ENCODE assay signal across 10 cellular contexts in genomic region chr21:30434033-30434631, GRCh38. TPM values are rescaled to one million over a fixed set of nuclear protein-coding genes. Genes with fewer than 3 reads are reported as not detected.
DNase-seq lines count a peak whose midpoint lies in the region; ATAC-seq and TF ChIP-seq lines count a peak whose summit lies in the region.
"Had no signal": no experiment of that assay in that cellular context is flagged by ENCODE, and none has a peak within 500 bp of the region (broad histone marks: within the 10 kb centered on the region; RNA-seq: fewer than 3 reads in every experiment).

No MANE protein-coding gene starts in this region.

- no peak overlapping the region for H2AK5ac ChIP-seq in H9 (ENCODE audit: insufficient read length, low read length)

- no peak overlapping the region for H3K4me3 ChIP-seq in DND-41 (ENCODE audit: low read depth in 1 of 2, low read length in 2 of 2)
- no peak overlapping the region for H3K4me3 ChIP-seq in body of pancreas
- H3K4me3 ChIP-seq in lower lobe of right lung: no peak overlapping the region
- H3K4me3 ChIP-seq: lung, SJSA1 had no signal

- H4K5ac ChIP-seq in H9 (ENCODE audit: insufficient read length, low read depth, low read length): no peak overlapping the region

- H3K36me3 ChIP-seq in DND-41 (ENCODE audit: insufficient read depth, low read length): no peaks in the 10 kb centered on the region
- no peaks in the 10 kb centered on the region for H3K36me3 ChIP-seq in body of pancreas (replicated peaks in 1 of 2; ENCODE audit: insufficient read depth in 1 of 2, low read depth in 2 of 2)
- no peaks in the 10 kb centered on the region for H3K36me3 ChIP-seq in lower lobe of right lung
- H3K36me3 ChIP-seq: SJSA1 had no signal

- H3K27me3 Mint-ChIP-seq in H9 (ENCODE audit: low read depth): no peaks in the 10 kb centered on the region

- no peaks in the 10 kb centered on the region for H3K79me2 ChIP-seq in DND-41 (ENCODE audit: insufficient read depth, low read length)
- H3K79me2 ChIP-seq in H9 (ENCODE audit: insufficient read depth, low read length): no peaks in the 10 kb centered on the region

- peaks cover 0 to 2% of the 10 kb centered on the region in 2 experiments; a peak in 1 of 5 replicates for H3K9me3 Mint-ChIP-seq in H9

- H3K27ac Mint-ChIP-seq in H9: no peak overlapping the region

- no peaks in the 10 kb centered on the region for H3K9me3 ChIP-seq in DND-41 (ENCODE audit: insufficient read depth, low read length, severe bottlenecking)
- no peaks in the 10 kb centered on the region for H3K9me3 ChIP-seq in H9 (ENCODE audit: control insufficient read depth, low read depth, low read length)
- H3K9me3 ChIP-seq in body of pancreas: no peaks in the 10 kb centered on the region
- H3K9me3 ChIP-seq in lower lobe of right lung: no peaks in the 10 kb centered on the region
- H3K9me3 ChIP-seq: SJSA1 had no signal

- H2BK15ac ChIP-seq in H9 (ENCODE audit: low read depth, low read length): no peak overlapping the region

- in situ Hi-C loops in G401 (cut with HindIII; ENCODE audit: low sequenced_read_pairs): no loop called here

- H4K20me1 ChIP-seq in DND-41 (ENCODE audit: insufficient read depth, low read length) (no peaks in the 10 kb centered on the region), H9 (ENCODE audit: control insufficient read depth, insufficient read depth, insufficient read length) (no peaks in the 10 kb centered on the region)

- H4K91ac ChIP-seq in H9 (ENCODE audit: insufficient read length, low read depth, low read length): no peak overlapping the region

- no peak overlapping the region for H2BK120ac ChIP-seq in H9 (ENCODE audit: low read depth, low read length, poor library complexity, severe bottlenecking)

- H3K56ac ChIP-seq in H9 (ENCODE audit: insufficient read length, low read depth, low read length): no peak overlapping the region

- H3K36me3 Mint-ChIP-seq in H9 (ENCODE audit: insufficient read depth in 1 of 3, low read depth in 3 of 3): peaks cover 0 to 2% (median 0%) of the 10 kb centered on the region in 3 experiments; a peak in 2 of 7 replicates

- H3K14ac ChIP-seq in H9 (ENCODE audit: insufficient read depth, low read length): no peak overlapping the region

- no peaks in the 10 kb centered on the region for H3K27me3 ChIP-seq in DND-41 (ENCODE audit: insufficient read depth, low read length, poor library complexity)
- H3K27me3 ChIP-seq in H9 (ENCODE audit: insufficient read depth, low read length): no peaks in the 10 kb centered on the region
- no peaks in the 10 kb centered on the region for H3K27me3 ChIP-seq in body of pancreas
- no peaks in the 10 kb centered on the region for H3K27me3 ChIP-seq in lower lobe of right lung (ENCODE audit: low read depth)
- H3K27me3 ChIP-seq: SJSA1 had no signal

- H3T11ph ChIP-seq in H9 (ENCODE audit: low read length): no peak overlapping the region

- H4K8ac ChIP-seq in H9 (replicated peaks; ENCODE audit: insufficient read length, low read depth, low read length): no peak overlapping the region

- peak; percentile 35 for DNase-seq in DND-41
- peak; percentile 76 for DNase-seq in H9
- DNase-seq in NCI-H748 (lab: John Stamatoyannopoulos, UW; ENCODE audit: unreplicated experiment): peak; percentile 7
- peak; percentile 32 to 43 (median 40) for DNase-seq in body of pancreas
- no peak for DNase-seq in lower lobe of right lung
- no peak for DNase-seq in G401 (ENCODE audit: low spot score)

- no peak overlapping the region for H2BK5ac ChIP-seq in H9 (ENCODE audit: insufficient read length, low read length)

- H3K23me2 ChIP-seq in H9 (ENCODE audit: insufficient read length, low read depth, low read length, poor library complexity, severe bottlenecking): no peaks in the 10 kb centered on the region

- H3K4me2 ChIP-seq in DND-41 (ENCODE audit: insufficient read depth, low read length): no peak overlapping the region
- no peak overlapping the region for H3K4me2 ChIP-seq in H9 (ENCODE audit: insufficient read depth, insufficient read length, low read length)

- H2AFZ ChIP-seq in DND-41 (ENCODE audit: low read depth, low read length) (no peak overlapping the region), H9 (ENCODE audit: low read length) (no peak overlapping the region)

- ATAC-seq in DND-41 (ENCODE audit: insufficient read depth, low read depth) (peak; percentile 81), body of pancreas (peak; percentile 85), lower lobe of right lung (peak; percentile 57 to 61), HG03175 (IDR thresholded peaks at IDR 0.05; ENCODE audit: unreplicated experiment) (no peak), GM19023 (IDR thresholded peaks at IDR 0.05; ENCODE audit: unreplicated experiment) (no peak)

- no peak overlapping the region for H3K4ac ChIP-seq in H9 (ENCODE audit: low read depth, low read length)

- H2BK20ac ChIP-seq in H9 (ENCODE audit: low read depth, low read length, poor library complexity, severe bottlenecking): no peak overlapping the region

- WGBS in H9 (ENCODE audit: extremely low coverage, insufficient read length, low lambda C conversion rate): no CpG with 5 or more reads among the region's 10 CpGs
- WGBS in body of pancreas, 2 donors: 22 to 29% methylated on average over 10 of the region's 10 CpGs

- intact Hi-C loops in body of pancreas (cut with DNase I) (no loop called here), lower lobe of right lung (cut with DNase I) (no loop called here)

- no peak overlapping the region for H3K18ac ChIP-seq in H9 (ENCODE audit: insufficient read length, low read depth, low read length)

- H3K79me1 ChIP-seq in H9 (ENCODE audit: insufficient read depth, low read depth, low read length, poor library complexity, severe bottlenecking): no peaks in the 10 kb centered on the region

- H3K4me1 ChIP-seq in DND-41 (ENCODE audit: insufficient read depth, low read length) (no peaks in the 10 kb centered on the region), H9 (ENCODE audit: insufficient read depth, low read length) (no peaks in the 10 kb centered on the region), body of pancreas (no peaks in the 10 kb centered on the region), lower lobe of right lung (no peaks in the 10 kb centered on the region)
- H3K4me1 ChIP-seq: SJSA1 had no signal

- TF ChIP-seq CTCF in DND-41 (IDR thresholded peaks at IDR 0.05; ENCODE audit: borderline replicate concordance, extremely low read depth, low read length, poor library complexity, severe bottlenecking) (peak; percentile 80), H9 (conservative IDR thresholded peaks at IDR 0.05) (peak; percentile 73), body of pancreas (IDR thresholded peaks at IDR 0.05) (peak in 6 of 7 experiments; percentile 48 to 61 (median 55)), lower lobe of right lung (IDR thresholded peaks at IDR 0.05) (peak; percentile 57)

- H3K27ac ChIP-seq in DND-41 (ENCODE audit: low read length) (no peak overlapping the region), H9 (ENCODE audit: insufficient read length, low read depth, low read length) (no peak overlapping the region), body of pancreas (no peak overlapping the region), lower lobe of right lung (no peak overlapping the region)
- H3K27ac ChIP-seq: SJSA1 had no signal

- no peak overlapping the region for H3K23ac ChIP-seq in H9 (ENCODE audit: insufficient read length, low read depth, low read length)

- peaks cover 10 to 14% of the 10 kb centered on the region in 2 experiments for H3K4me1 Mint-ChIP-seq in H9

- H3K9ac ChIP-seq in DND-41 (ENCODE audit: low read depth, low read length) (no peak overlapping the region), H9 (ENCODE audit: extremely low read depth, insufficient read length, low read length) (no peak overlapping the region)

- H3K4me3 Mint-ChIP-seq in H9: no peak overlapping the region

- no peak overlapping the region for H2BK12ac ChIP-seq in H9 (ENCODE audit: insufficient read length, low read depth, low read length)

- TF ChIP-seq POLR2A in body of pancreas (IDR thresholded peaks at IDR 0.05): no peak

RNA-seq across cellular contexts. Expression of gene KRTAP13-4, which starts 4.1 kb away (rescaled TPM):
- total RNA-seq in H9 (2021) (0.39 and 0.68 TPM in 2 replicates), body of pancreas (not detected), lower lobe of right lung (not detected)
- total RNA-seq in G401 (2014; rRNA removed; shearing (Covaris generic)): not detected in 2 replicates
- total RNA-seq: lung, SJSA1 had no signal

RNA-seq across cellular contexts. Expression of gene KRTAP15-1, which starts 5.9 kb away (rescaled TPM):
- total RNA-seq in H9 (2021): not detected in 2 replicates
- total RNA-seq in body of pancreas: not detected
- total RNA-seq in lower lobe of right lung: not detected
- total RNA-seq in G401 (2014; rRNA removed; shearing (Covaris generic)): not detected in 2 replicates
- total RNA-seq: lung, SJSA1 had no signal

RNA-seq across cellular contexts. Expression of gene KRTAP13-3, which starts 8.4 kb away (rescaled TPM):
- total RNA-seq in H9 (2021): not detected in 2 replicates
- not detected for total RNA-seq in body of pancreas
- not detected for total RNA-seq in lower lobe of right lung
- not detected in 2 replicates for total RNA-seq in G401 (2014; rRNA removed; shearing (Covaris generic))
- total RNA-seq: lung, SJSA1 had no signal

RNA-seq across cellular contexts. Expression of gene KRTAP13-1, which starts 38.3 kb away (rescaled TPM):
- total RNA-seq in H9 (2021) (not detected in 2 replicates), body of pancreas (not detected), lower lobe of right lung (not detected)
- not detected in 2 replicates for total RNA-seq in G401 (2014; rRNA removed; shearing (Covaris generic))
- total RNA-seq: lung, SJSA1 had no signal

RNA-seq across cellular contexts. Expression of gene KRTAP19-1, which starts 46.0 kb away (rescaled TPM):
- not detected in 2 replicates for total RNA-seq in H9 (2021)
- total RNA-seq in body of pancreas: not detected
- total RNA-seq in lower lobe of right lung: not detected
- not detected in 2 replicates for total RNA-seq in G401 (2014; rRNA removed; shearing (Covaris generic))
- total RNA-seq: lung, SJSA1 had no signal

Comparison
In these comparisons a context has a peak if more than half of its experiments do, and no peak if none do; other contexts are left out.
1. ATAC-seq: peak in DND-41 (single experiment), body of pancreas (single experiment) and lower lobe of right lung (2 of 2); none in HG03175 (single experiment) and GM19023 (single experiment).
2. DNase-seq: peak in DND-41 (single experiment), H9 (single experiment), NCI-H748 (single experiment) and body of pancreas (4 of 4); none in lower lobe of right lung (single experiment) and G401 (single experiment).
3. Peak in every context shown above with its lines, with median percentiles within 50 percentile points of each other: CTCF ChIP-seq.